8 cellular contexts compared by ENCODE assay signal in genomic region chr5:141609921-141610320, GRCh38. TPM values are rescaled to one million over a fixed set of nuclear protein-coding genes. Genes with fewer than 3 reads are reported as not detected.
DNase-seq lines count a peak whose midpoint lies in the region; ATAC-seq and TF ChIP-seq lines count a peak whose summit lies in the region.
"Not testable (repeated sequence)": the region's sequence is repeated elsewhere in the genome, so short reads cannot be mapped to it uniquely, and the experiment has no call there.

No MANE protein-coding gene starts in this region.

- not testable (repeated sequence) for H3K9me3 ChIP-seq in CD4-positive, alpha-beta T cell (ENCODE audit: control insufficient read depth, low read length); KOPT-K1 (ENCODE audit: insufficient read depth, low read length, poor library complexity, severe bottlenecking)

- DNase-seq in CD4-positive, alpha-beta T cell; T-helper 2 cell treated with Interferon-gamma antibody and Interleukin-4, amounts not matched to agents 5 μg/mL and 100 μg/mL, for 36 hours (ENCODE audit: low spot score); activated CD8-positive, alpha-beta T cell treated with anti-CD3 and anti-CD28 coated beads for 36 hours; activated naive CD4-positive, alpha-beta T cell treated with anti-CD3 and anti-CD28 coated beads, Interleukin-2, amount 10 ng/mL, durations not matched to agents 7 days and 5 days; natural killer cell; stimulated activated naive CD8-positive, alpha-beta T cell treated with anti-CD3 and anti-CD28 coated beads, Interleukin-15, amount 100 ng/mL, for 72 hours: not testable (repeated sequence)

- H3K27ac Mint-ChIP-seq in CD4-positive, alpha-beta T cell: peak overlapping the region; percentile 91
- peak overlapping the region; percentile 60 for H3K27ac Mint-ChIP-seq in T-helper 2 cell treated with Interferon-gamma antibody and Interleukin-4, amounts not matched to agents 5 μg/mL and 100 μg/mL, for 36 hours
- peak overlapping the region; percentile 75 for H3K27ac Mint-ChIP-seq in activated CD8-positive, alpha-beta T cell treated with anti-CD3 and anti-CD28 coated beads for 36 hours
- H3K27ac Mint-ChIP-seq in activated naive CD4-positive, alpha-beta T cell treated with anti-CD3 and anti-CD28 coated beads, Interleukin-2, amount 10 ng/mL, durations not matched to agents 7 days and 5 days: peak overlapping the region; percentile 77
- peak overlapping the region; percentile 16 for H3K27ac Mint-ChIP-seq in dendritic cell treated with granulocyte-macrophage colony-stimulating factor and Interleukin-4, amounts not matched to agents 40 ng/mL and 50 ng/mL, for 4 days
- peak overlapping the region; percentile 95 to 96 for H3K27ac Mint-ChIP-seq in natural killer cell
- peak overlapping the region; percentile 5 to 67 for H3K27ac Mint-ChIP-seq in stimulated activated naive CD8-positive, alpha-beta T cell treated with anti-CD3 and anti-CD28 coated beads, Interleukin-15, amount 100 ng/mL, for 72 hours

- not testable (repeated sequence) for H3K27me3 ChIP-seq in CD4-positive, alpha-beta T cell (ENCODE audit: control insufficient read depth, insufficient read depth, low read length)

- CTCF ChIA-PET in CD4-positive, alpha-beta T cell (lab: Charles Lee): interaction anchor here (1.1 to 1.5 kb wide), 3 partner anchors 9 to 18 kb away, joined by 3 to 8 read pairs (median 6); partner anchors contain the start of gene DIAPH1
- CTCF ChIA-PET in activated CD8-positive, alpha-beta T cell treated with anti-CD3 and anti-CD28 coated beads for 36 hours (lab: Charles Lee): interaction anchor here (0.9 to 9.6 kb wide), 4 partner anchors 8 to 46 kb away, joined by 3 to 132 read pairs (median 26); partner anchors contain the start of genes DIAPH1 and RELL2
- CTCF ChIA-PET in activated naive CD4-positive, alpha-beta T cell treated with anti-CD3 and anti-CD28 coated beads, Interleukin-2, amount 10 ng/mL, durations not matched to agents 7 days and 5 days (lab: Charles Lee): interaction anchor here (2.3 to 7.4 kb wide), 4 partner anchors 7 to 26 kb away, joined by 5 to 43 read pairs (median 28); partner anchors contain the start of genes DIAPH1, HDAC3 and RELL2

- H3K27ac ChIP-seq in CD4-positive, alpha-beta T cell (ENCODE audit: low read depth, low read length): peak overlapping the region; percentile 30
- H3K27ac ChIP-seq in KOPT-K1 (ENCODE audit: low read depth, low read length, poor library complexity, severe bottlenecking): peak overlapping the region; percentile 98

- not testable (repeated sequence) for H3K27me3 Mint-ChIP-seq in CD4-positive, alpha-beta T cell; T-helper 2 cell treated with Interferon-gamma antibody and Interleukin-4, amounts not matched to agents 5 μg/mL and 100 μg/mL, for 36 hours (ENCODE audit: low read depth); activated CD8-positive, alpha-beta T cell treated with anti-CD3 and anti-CD28 coated beads for 36 hours; activated naive CD4-positive, alpha-beta T cell treated with anti-CD3 and anti-CD28 coated beads, Interleukin-2, amount 10 ng/mL, durations not matched to agents 7 days and 5 days; dendritic cell treated with granulocyte-macrophage colony-stimulating factor and Interleukin-4, amounts not matched to agents 40 ng/mL and 50 ng/mL, for 4 days; natural killer cell (ENCODE audit: low read depth in 2 of 2); stimulated activated naive CD8-positive, alpha-beta T cell treated with anti-CD3 and anti-CD28 coated beads, Interleukin-15, amount 100 ng/mL, for 72 hours

- POLR2A ChIA-PET in CD4-positive, alpha-beta T cell (lab: Charles Lee): interaction anchor here (7.5 kb wide), 1 partner anchor 8 kb away, joined by 153 read pairs; the partner anchor contains the start of gene DIAPH1
- POLR2A ChIA-PET in activated CD8-positive, alpha-beta T cell treated with anti-CD3 and anti-CD28 coated beads for 36 hours (lab: Charles Lee): interaction anchor here (1.3 to 3.3 kb wide), 3 partner anchors 10 to 27 kb away, joined by 3 to 9 read pairs (median 9); partner anchors contain the start of genes HDAC3 and RELL2

- H3K4me1 Mint-ChIP-seq in CD4-positive, alpha-beta T cell (ENCODE audit: low read depth): peaks cover 88% of the 10 kb centered on the region
- peaks cover 72% of the 10 kb centered on the region for H3K4me1 Mint-ChIP-seq in T-helper 2 cell treated with Interferon-gamma antibody and Interleukin-4, amounts not matched to agents 5 μg/mL and 100 μg/mL, for 36 hours (ENCODE audit: low read depth)
- H3K4me1 Mint-ChIP-seq in activated CD8-positive, alpha-beta T cell treated with anti-CD3 and anti-CD28 coated beads for 36 hours (ENCODE audit: low read depth): peaks cover 84% of the 10 kb centered on the region
- peaks cover 89% of the 10 kb centered on the region for H3K4me1 Mint-ChIP-seq in activated naive CD4-positive, alpha-beta T cell treated with anti-CD3 and anti-CD28 coated beads, Interleukin-2, amount 10 ng/mL, durations not matched to agents 7 days and 5 days
- peaks cover 73% of the 10 kb centered on the region for H3K4me1 Mint-ChIP-seq in dendritic cell treated with granulocyte-macrophage colony-stimulating factor and Interleukin-4, amounts not matched to agents 40 ng/mL and 50 ng/mL, for 4 days (ENCODE audit: low read depth)
- H3K4me1 Mint-ChIP-seq in natural killer cell: peaks cover 90 to 91% of the 10 kb centered on the region in 2 donors
- peaks cover 95% of the 10 kb centered on the region for H3K4me1 Mint-ChIP-seq in stimulated activated naive CD8-positive, alpha-beta T cell treated with anti-CD3 and anti-CD28 coated beads, Interleukin-15, amount 100 ng/mL, for 72 hours

- not testable (repeated sequence) for TF ChIP-seq CTCF in CD4-positive, alpha-beta T cell (IDR thresholded peaks at IDR 0.05); activated CD8-positive, alpha-beta T cell treated with anti-CD3 and anti-CD28 coated beads for 36 hours (IDR thresholded peaks at IDR 0.05); natural killer cell (IDR thresholded peaks at IDR 0.05)

- H3K36me3 Mint-ChIP-seq in CD4-positive, alpha-beta T cell (ENCODE audit: low read depth): peaks cover 29% of the 10 kb centered on the region
- H3K36me3 Mint-ChIP-seq in T-helper 2 cell treated with Interferon-gamma antibody and Interleukin-4, amounts not matched to agents 5 μg/mL and 100 μg/mL, for 36 hours (ENCODE audit: low read depth): peaks cover 53% of the 10 kb centered on the region
- H3K36me3 Mint-ChIP-seq in activated CD8-positive, alpha-beta T cell treated with anti-CD3 and anti-CD28 coated beads for 36 hours (ENCODE audit: low read depth): peaks cover 34% of the 10 kb centered on the region
- H3K36me3 Mint-ChIP-seq in activated naive CD4-positive, alpha-beta T cell treated with anti-CD3 and anti-CD28 coated beads, Interleukin-2, amount 10 ng/mL, durations not matched to agents 7 days and 5 days: peaks cover 48% of the 10 kb centered on the region
- H3K36me3 Mint-ChIP-seq in dendritic cell treated with granulocyte-macrophage colony-stimulating factor and Interleukin-4, amounts not matched to agents 40 ng/mL and 50 ng/mL, for 4 days (ENCODE audit: low read depth): peaks cover 32% of the 10 kb centered on the region
- not testable (repeated sequence) for H3K36me3 Mint-ChIP-seq in natural killer cell

- ATAC-seq in CD4-positive, alpha-beta T cell (ENCODE audit: poor library complexity); activated CD8-positive, alpha-beta T cell treated with anti-CD3 and anti-CD28 coated beads for 36 hours; natural killer cell; stimulated activated naive CD8-positive, alpha-beta T cell treated with anti-CD3 and anti-CD28 coated beads, Interleukin-15, amount 100 ng/mL, for 72 hours: not testable (repeated sequence)

- peaks cover 20% of the 10 kb centered on the region for H3K36me3 ChIP-seq in KOPT-K1 (ENCODE audit: insufficient read depth, low read length)

- intact Hi-C loops in CD4-positive, alpha-beta T cell (cut with DNase I, micrococcal nuclease); activated CD8-positive, alpha-beta T cell treated with anti-CD3 and anti-CD28 coated beads for 36 hours (cut with micrococcal nuclease); dendritic cell treated with granulocyte-macrophage colony-stimulating factor and Interleukin-4, amounts not matched to agents 40 ng/mL and 50 ng/mL, for 4 days (cut with micrococcal nuclease); natural killer cell (cut with micrococcal nuclease): not testable (repeated sequence)

- H3K9me3 Mint-ChIP-seq in CD4-positive, alpha-beta T cell; T-helper 2 cell treated with Interferon-gamma antibody and Interleukin-4, amounts not matched to agents 5 μg/mL and 100 μg/mL, for 36 hours; activated CD8-positive, alpha-beta T cell treated with anti-CD3 and anti-CD28 coated beads for 36 hours; activated naive CD4-positive, alpha-beta T cell treated with anti-CD3 and anti-CD28 coated beads, Interleukin-2, amount 10 ng/mL, durations not matched to agents 7 days and 5 days; dendritic cell treated with granulocyte-macrophage colony-stimulating factor and Interleukin-4, amounts not matched to agents 40 ng/mL and 50 ng/mL, for 4 days; natural killer cell; stimulated activated naive CD8-positive, alpha-beta T cell treated with anti-CD3 and anti-CD28 coated beads, Interleukin-15, amount 100 ng/mL, for 72 hours: not testable (repeated sequence)

- peak overlapping the region; percentile 75 for H3K4me3 Mint-ChIP-seq in CD4-positive, alpha-beta T cell
- H3K4me3 Mint-ChIP-seq in T-helper 2 cell treated with Interferon-gamma antibody and Interleukin-4, amounts not matched to agents 5 μg/mL and 100 μg/mL, for 36 hours: peak overlapping the region; percentile 39
- H3K4me3 Mint-ChIP-seq in activated CD8-positive, alpha-beta T cell treated with anti-CD3 and anti-CD28 coated beads for 36 hours; activated naive CD4-positive, alpha-beta T cell treated with anti-CD3 and anti-CD28 coated beads, Interleukin-2, amount 10 ng/mL, durations not matched to agents 7 days and 5 days; dendritic cell treated with granulocyte-macrophage colony-stimulating factor and Interleukin-4, amounts not matched to agents 40 ng/mL and 50 ng/mL, for 4 days; stimulated activated naive CD8-positive, alpha-beta T cell treated with anti-CD3 and anti-CD28 coated beads, Interleukin-15, amount 100 ng/mL, for 72 hours: not testable (repeated sequence)
- peak overlapping the region; percentile 81 for H3K4me3 Mint-ChIP-seq in natural killer cell

RNA-seq across cellular contexts. Expression of gene DIAPH1, which starts 8.9 kb away (rescaled TPM):
- 100 to 1,000 TPM; 159 to 161 TPM for total RNA-seq in CD4-positive, alpha-beta T cell
- 100 to 1,000 TPM; 209 to 218 TPM for total RNA-seq in activated CD8-positive, alpha-beta T cell treated with anti-CD3 and anti-CD28 coated beads for 36 hours
- 100 to 1,000 TPM; 410 to 456 (median 419) TPM for total RNA-seq in natural killer cell

RNA-seq across cellular contexts. Expression of gene HDAC3, which starts 26.7 kb away (rescaled TPM):
- 10 to 100 TPM; 51.1 to 52.7 TPM for total RNA-seq in CD4-positive, alpha-beta T cell
- total RNA-seq in activated CD8-positive, alpha-beta T cell treated with anti-CD3 and anti-CD28 coated beads for 36 hours: 10 to 100 TPM; 94.8 to 98.3 TPM
- 10 to 100 TPM; 66.0 to 85.7 (median 74.7) TPM for total RNA-seq in natural killer cell

RNA-seq across cellular contexts. Expression of gene RELL2, which starts 26.9 kb away (rescaled TPM):
- total RNA-seq in CD4-positive, alpha-beta T cell: 10 to 100 TPM; 10.9 to 11.4 TPM
- total RNA-seq in activated CD8-positive, alpha-beta T cell treated with anti-CD3 and anti-CD28 coated beads for 36 hours: 10 to 100 TPM; 31.4 to 35.6 TPM
- 1 to 10 TPM; 5.7 to 6.6 (median 6.1) TPM for total RNA-seq in natural killer cell

RNA-seq across cellular contexts. Expression of gene FCHSD1, which starts 41.3 kb away (rescaled TPM):
- total RNA-seq in CD4-positive, alpha-beta T cell: 10 to 100 TPM; 79.8 to 86.8 TPM
- total RNA-seq in activated CD8-positive, alpha-beta T cell treated with anti-CD3 and anti-CD28 coated beads for 36 hours: 10 to 100 TPM; 30.1 to 31.8 TPM
- total RNA-seq in natural killer cell: 100 to 1,000 TPM; 134 to 155 (median 147) TPM

Comparison
In these comparisons a context has a peak if more than half of its experiments do, and no peak if none do; other contexts are left out.
1. H3K27ac Mint-ChIP-seq: peak in every context shown above with its lines; median percentile 96 in natural killer cell; 91 in CD4-positive, alpha-beta T cell; 77 in activated naive CD4-positive, alpha-beta T cell treated with anti-CD3 and anti-CD28 coated beads, Interleukin-2, amount 10 ng/mL, durations not matched to agents 7 days and 5 days; 75 in activated CD8-positive, alpha-beta T cell treated with anti-CD3 and anti-CD28 coated beads for 36 hours; 60 in T-helper 2 cell treated with Interferon-gamma antibody and Interleukin-4, amounts not matched to agents 5 μg/mL and 100 μg/mL, for 36 hours; 36 in stimulated activated naive CD8-positive, alpha-beta T cell treated with anti-CD3 and anti-CD28 coated beads, Interleukin-15, amount 100 ng/mL, for 72 hours; 16 in dendritic cell treated with granulocyte-macrophage colony-stimulating factor and Interleukin-4, amounts not matched to agents 40 ng/mL and 50 ng/mL, for 4 days.